In the genomic region with DNA sequence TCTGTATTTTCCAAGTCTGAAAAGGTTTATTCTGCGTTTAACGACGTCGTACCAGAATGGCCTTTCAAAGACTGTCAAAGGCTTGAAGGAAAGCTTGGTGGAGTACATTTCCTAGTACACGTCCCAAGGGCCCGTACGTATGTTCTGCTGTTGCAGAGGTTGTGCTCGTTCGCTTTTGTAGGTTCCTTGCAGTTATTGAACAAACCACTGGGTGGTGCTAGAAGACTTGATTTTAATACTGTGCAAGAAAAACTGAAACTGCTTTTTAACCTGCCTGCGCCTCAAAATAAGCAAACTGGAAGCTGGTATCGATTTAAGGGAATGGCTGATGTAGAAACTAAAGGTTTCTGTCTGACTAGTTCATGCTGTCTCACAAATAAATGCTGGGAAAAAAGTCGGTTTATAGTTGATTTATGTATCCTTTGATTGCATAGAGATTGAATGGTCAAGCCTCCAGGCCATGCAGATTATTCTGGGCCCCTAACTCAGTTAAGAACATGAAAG, we compare ENCODE assay signal across 8 cellular contexts. TPM values are rescaled to one million over a fixed set of nuclear protein-coding genes. Genes with fewer than 3 reads are reported as not detected.
A peak's percentile ranks its signal among the peaks of the same experiment; 100 is the strongest.
DNase-seq lines count a peak whose midpoint lies in the region; ATAC-seq and TF ChIP-seq lines count a peak whose summit lies in the region.

No MANE protein-coding gene starts in this region.

- H3K9me3 Mint-ChIP-seq in IgD-negative memory B cell (no peaks in the 10 kb centered on the region), natural killer cell (no peaks in the 10 kb centered on the region)
- no peaks in the 10 kb centered on the region for H3K9me3 Mint-ChIP-seq in activated T-cell treated with anti-CD3 and anti-CD28 coated beads, Interleukin-2, amount 50 U/mL, for 4 hours

- H3K27ac ChIP-seq in OCI-LY7 (ENCODE audit: low read depth, low read length, poor library complexity, severe bottlenecking) (no peak overlapping the region), esophagus muscularis mucosa (replicated peaks in 1 of 4) (peak overlapping the region; percentile 3 to 52 (median 40)), testis (no peak overlapping the region)

- intact Hi-C loops in OCI-LY7 (cut with micrococcal nuclease; ENCODE audit: unreplicated experiment) (loop anchor here (1.0 kb wide), 3 partner anchors 119 to 216 kb away; no protein-coding TSS in a partner anchor), esophagus muscularis mucosa (cut with DNase I) (loop anchor here (1.0 to 5.0 kb wide), 3 partner anchors 93 to 218 kb away; no protein-coding TSS in a partner anchor), natural killer cell (cut with micrococcal nuclease) (loop anchor here (1.0 kb wide), 3 partner anchors 198 to 332 kb away; no protein-coding TSS in a partner anchor), testis (cut with DNase I; ENCODE audit: low total_unique reads) (no loop called here)

- peaks cover 41% of the 10 kb centered on the region for H4K20me1 ChIP-seq in OCI-LY7 (ENCODE audit: insufficient read depth, low read length)

- H3K4me3 Mint-ChIP-seq in IgD-negative memory B cell (peak overlapping the region in 3 of 4 donors; percentile 4 to 46 (median 43)), natural killer cell (no peak overlapping the region)
- peak overlapping the region; percentile 62 for H3K4me3 Mint-ChIP-seq in activated T-cell treated with anti-CD3 and anti-CD28 coated beads, Interleukin-2, amount 50 U/mL, for 4 hours

- peaks cover 55% of the 10 kb centered on the region for H3K36me3 ChIP-seq in OCI-LY7 (ENCODE audit: insufficient read depth, low read length)
- peaks cover 0 to 3% (median 2%) of the 10 kb centered on the region in 4 donors for H3K36me3 ChIP-seq in esophagus muscularis mucosa
- no peaks in the 10 kb centered on the region for H3K36me3 ChIP-seq in testis (ENCODE audit: low read depth, missing control alignments)

- no peak overlapping the region; the same call in 1 of the 2 replicates for H3K4me2 ChIP-seq in OCI-LY7 (ENCODE audit: low read length)

- H3K27me3 Mint-ChIP-seq in IgD-negative memory B cell (no peaks in the 10 kb centered on the region), natural killer cell (ENCODE audit: low read depth in 2 of 2) (no peaks in the 10 kb centered on the region)
- H3K27me3 Mint-ChIP-seq in activated T-cell treated with anti-CD3 and anti-CD28 coated beads, Interleukin-2, amount 50 U/mL, for 4 hours (ENCODE audit: low read depth) = no peaks in the 10 kb centered on the region

- H3K27ac Mint-ChIP-seq in IgD-negative memory B cell (peak overlapping the region; percentile 5 to 78 (median 15)), natural killer cell (peak overlapping the region; percentile 9 to 44)

- peaks cover 70% of the 10 kb centered on the region for H3K79me2 ChIP-seq in OCI-LY7 (ENCODE audit: insufficient read depth, low read depth, low read length)

- no peak overlapping the region for H2AFZ ChIP-seq in OCI-LY7 (ENCODE audit: low read length)

- 8% methylated on average over 12 of the region's 12 CpGs for WGBS in esophagus muscularis mucosa
- 23 to 41% methylated on average over 12 of the region's 12 CpGs for WGBS in testis, 2 donors

- no peaks in the 10 kb centered on the region for H3K9me2 ChIP-seq in OCI-LY7 (ENCODE audit: insufficient read depth, low read length)

- DNase-seq in Ammon's horn (ENCODE audit: low spot score) = peak; percentile 84
- peak; percentile 87 for DNase-seq in OCI-LY7 (ENCODE audit: low spot score)
- DNase-seq in activated T-cell treated with anti-CD3 and anti-CD28 coated beads, Interleukin-2, amount 50 U/mL, for 4 hours = peak; percentile 50
- DNase-seq in esophagus muscularis mucosa (ENCODE audit: extremely low spot score) = no peak
- DNase-seq in natural killer cell = peak; percentile 27
- DNase-seq in testis = peak; percentile 88

- peak; percentile 95 for TF ChIP-seq CTCF in OCI-LY7 (conservative IDR thresholded peaks at IDR 0.05; ENCODE audit: low read length)
- peak; percentile 81 to 91 (median 85) for TF ChIP-seq CTCF in esophagus muscularis mucosa (IDR thresholded peaks at IDR 0.05)
- TF ChIP-seq CTCF in natural killer cell (IDR thresholded peaks at IDR 0.05) = peak; percentile 77
- TF ChIP-seq CTCF in testis (IDR thresholded peaks at IDR 0.05) = peak; percentile 72 to 93 (median 92)

- H3K27me3 ChIP-seq in esophagus muscularis mucosa (no peaks in the 10 kb centered on the region), testis (no peaks in the 10 kb centered on the region)

- no peak for TF ChIP-seq POLR2A in esophagus muscularis mucosa (IDR thresholded peaks at IDR 0.05; ENCODE audit: low read depth)
- TF ChIP-seq POLR2A in testis (IDR thresholded peaks at IDR 0.05) = no peak

- no peaks in the 10 kb centered on the region for H3K9me3 ChIP-seq in OCI-LY7 (ENCODE audit: low read length)
- no peaks in the 10 kb centered on the region for H3K9me3 ChIP-seq in esophagus muscularis mucosa
- H3K9me3 ChIP-seq in testis = no peaks in the 10 kb centered on the region

- POLR2A ChIA-PET in OCI-LY7 (lab: Charles Lee) = no interaction called here

- ATAC-seq in GM19043 (IDR thresholded peaks at IDR 0.05; ENCODE audit: low read depth, unreplicated experiment) = peak; percentile 47
- ATAC-seq in activated T-cell treated with anti-CD3 and anti-CD28 coated beads, Interleukin-2, amount 50 U/mL, for 4 hours = peak; percentile 60 to 70
- ATAC-seq in natural killer cell = peak; percentile 76 to 85 (median 85)

- H3K4me3 ChIP-seq in OCI-LY7 (ENCODE audit: low read depth, low read length, poor library complexity, severe bottlenecking) = no peak overlapping the region
- peak overlapping the region in 1 of 4 donors; percentile 11 for H3K4me3 ChIP-seq in esophagus muscularis mucosa
- H3K4me3 ChIP-seq in testis = no peak overlapping the region

- H3K36me3 Mint-ChIP-seq in IgD-negative memory B cell (peaks cover 2% of the 10 kb centered on the region), natural killer cell (no peaks in the 10 kb centered on the region)
- H3K36me3 Mint-ChIP-seq in activated T-cell treated with anti-CD3 and anti-CD28 coated beads, Interleukin-2, amount 50 U/mL, for 4 hours (ENCODE audit: insufficient read depth) = peaks cover 19% of the 10 kb centered on the region

- no peak for TF ChIP-seq EP300 in esophagus muscularis mucosa (IDR thresholded peaks at IDR 0.05)

- H3K4me1 Mint-ChIP-seq in IgD-negative memory B cell (peaks cover 37 to 60% (median 52%) of the 10 kb centered on the region in 3 donors), natural killer cell (peaks cover 65 to 76% of the 10 kb centered on the region in 2 donors)
- peaks cover 86% of the 10 kb centered on the region for H3K4me1 Mint-ChIP-seq in activated T-cell treated with anti-CD3 and anti-CD28 coated beads, Interleukin-2, amount 50 U/mL, for 4 hours (ENCODE audit: low read depth)

- CTCF ChIA-PET in OCI-LY7 (lab: Charles Lee; ENCODE audit: unreplicated experiment) = interaction anchor here (0.5 to 1.2 kb wide), 2 partner anchors 24 to 218 kb away, joined by 3 read pairs; no protein-coding TSS in a partner anchor

- H3K4me1 ChIP-seq in OCI-LY7 (ENCODE audit: insufficient read depth, low read length, poor library complexity, severe bottlenecking) (peaks cover 27% of the 10 kb centered on the region), esophagus muscularis mucosa (peaks cover 30 to 95% (median 84%) of the 10 kb centered on the region in 4 donors), testis (peaks cover 28% of the 10 kb centered on the region)

- BruUV-seq in OCI-LY7 (replicated peaks; lab: Mats Ljungman, UMichigan) = no TSS peak

RNA-seq across cellular contexts. Expression of a gene that starts 54.6 kb away (rescaled TPM):
- 95.8 TPM for polyA plus RNA-seq in IgD-negative memory B cell
- total RNA-seq in OCI-LY7 (2014; rRNA removed; shearing (Covaris generic)) = 65.9 and 69.8 TPM in 2 replicates
- total RNA-seq in OCI-LY7 (2022) = 134 and 135 TPM in 2 replicates
- 100 to 1,000 TPM; 118 to 142 (median 135) TPM for total RNA-seq in activated T-cell treated with anti-CD3 and anti-CD28 coated beads, Interleukin-2, amount 50 U/mL, for 4 hours
- 10 to 100 TPM; 45.3 to 71.2 (median 59.3) TPM for total RNA-seq in esophagus muscularis mucosa
- total RNA-seq in natural killer cell = 100 to 1,000 TPM in 2 of 3 donors, 10 to 100 TPM in 1; 78.4 to 103 (median 100) TPM
- 100 to 1,000 TPM; 101 to 108 TPM for total RNA-seq in testis
- polyA plus RNA-seq in testis (ENCODE audit: insufficient read depth, low read depth, low replicate concordance) = 53.6 TPM

Comparison
In these comparisons a context has a peak if more than half of its experiments do, and no peak if none do; other contexts are left out.
1. H3K27ac ChIP-seq: peak in esophagus muscularis mucosa (4 of 4); none in OCI-LY7 (single experiment) and testis (0 of 2).
2. Peak in every context shown above with its lines, with median percentiles within 50 percentile points of each other: ATAC-seq and CTCF ChIP-seq.